8 cellular contexts compared by ENCODE assay signal in the genomic region with DNA sequence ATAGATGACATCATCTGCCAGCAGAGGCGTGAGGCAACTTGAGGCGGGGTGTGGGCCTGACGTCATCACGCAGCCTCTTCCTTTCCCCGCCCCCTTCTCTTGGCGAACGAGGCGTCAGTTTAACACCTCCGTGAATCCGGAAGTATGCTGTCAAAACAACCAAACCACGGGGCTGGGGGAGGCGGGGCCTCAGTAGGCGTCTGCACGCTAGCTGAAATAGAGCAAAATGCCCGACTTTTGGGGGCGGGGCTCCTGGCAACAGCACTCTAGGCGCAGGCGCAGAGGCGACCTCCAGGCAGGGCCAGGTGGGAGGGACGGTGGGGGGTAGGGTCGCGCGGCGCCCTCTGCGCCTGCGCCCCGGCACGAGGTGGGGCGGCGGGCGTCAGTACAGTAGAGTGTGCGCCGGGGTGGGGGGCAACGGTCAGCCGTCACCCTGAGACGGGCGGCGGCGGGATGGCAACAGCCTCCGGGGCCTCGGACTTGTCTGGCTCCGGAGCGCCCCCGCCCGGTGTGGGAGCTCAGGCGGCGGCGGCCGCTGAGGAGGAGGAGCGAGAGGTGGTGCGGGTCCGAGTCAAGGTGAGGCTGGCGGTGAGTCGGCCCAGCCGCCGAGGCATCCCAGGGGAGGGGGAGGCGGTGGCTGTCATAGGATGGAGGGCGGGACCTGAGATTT. TPM values are rescaled to one million over a fixed set of nuclear protein-coding genes. Genes with fewer than 3 reads are reported as not detected.
DNase-seq lines count a peak whose midpoint lies in the region; ATAC-seq, FAIRE-seq and TF ChIP-seq lines count a peak whose summit lies in the region.

Gene TBC1D25, plus strand, starts transcription at position 370 of the 670 bp plus-strand sequence. Its CDS starts 84 bp downstream, at position 454.

- no peaks in the 10 kb centered on the region for H3K27me3 ChIP-seq in psoas muscle (ENCODE audit: insufficient read depth in 3 of 3, low read length in 2 of 3)

- DNase-seq in GM13976 (ENCODE audit: low spot score): peak; percentile 89
- DNase-seq in NCI-H1694 treated with DMSO at 0.1 percent for 48 hours (lab: John Stamatoyannopoulos, UW): peak; percentile 88
- DNase-seq in T-helper 2 cell: peak; percentile 90 to 98 (median 97)
- DNase-seq in anterior cingulate cortex (lab: John Stamatoyannopoulos, UW): peak; percentile 32 to 95 (median 87)
- peak; percentile 96 for DNase-seq in left ventricle myocardium superior
- DNase-seq in psoas muscle: peak; percentile 95 to 98
- peak; percentile 92 for DNase-seq in urothelium cell line (ENCODE audit: low spot score)

- peaks cover 0 to 24% of the 10 kb centered on the region in 2 donors for H3K36me3 ChIP-seq in psoas muscle (ENCODE audit: insufficient read depth in 1 of 2, low read depth in 1 of 2)

- ATAC-seq in HG02884 (IDR thresholded peaks at IDR 0.05; ENCODE audit: unreplicated experiment) (peak; percentile 74), left ventricle myocardium superior (peak; percentile 94), psoas muscle (peak; percentile 93 to 96 (median 94))

- H3K4me1 ChIP-seq in psoas muscle: no peaks in the 10 kb centered on the region

- FAIRE-seq in urothelium cell line (lab: Jason Lieb, UNC): no peak

- H3K27ac ChIP-seq in psoas muscle: peak within 1 kb of the TSS; percentile 89

- TF ChIP-seq CTCF in GM13976 (IDR thresholded peaks at IDR 0.05; ENCODE audit: borderline replicate concordance, control extremely low read depth, extremely low read depth, insufficient read depth, missing control alignments) (peak; percentile 20), psoas muscle (IDR thresholded peaks at IDR 0.05) (peak; percentile 29)

- intact Hi-C loops in left ventricle myocardium superior (cut with micrococcal nuclease) (no loop called here), psoas muscle (cut with DNase I) (no loop called here)

- 0 to 42% (median 1%) methylated on average over 17 to 58 of the region's 58 CpGs for WGBS in psoas muscle, 3 donors

- peak within 1 kb of the TSS; percentile 82 for H3K4me3 ChIP-seq in psoas muscle

- H3K9me3 ChIP-seq in psoas muscle: no peaks in the 10 kb centered on the region

- in situ Hi-C loops in GM13976 (cut with MboI; ENCODE audit: low sequenced_read_pairs, unreplicated experiment): no loop called here

RNA-seq across cellular contexts. Expression of gene TBC1D25, which starts in this region (rescaled TPM):
- 15.4 TPM for total RNA-seq in left ventricle myocardium superior
- 10 to 100 TPM; 10.5 to 18.4 (median 16.9) TPM for total RNA-seq in psoas muscle
- 10 to 100 TPM in 1 of 3 donors, 1 to 10 TPM in 2; 9.3 to 12.1 (median 9.4) TPM for polyA plus RNA-seq in psoas muscle

Comparison
In these comparisons a context has a peak if more than half of its experiments do, and no peak if none do; other contexts are left out.
1. Peak in every context shown above with its lines: DNase-seq, ATAC-seq, H3K4me3 ChIP-seq and H3K27ac ChIP-seq.